Comparison of ENCODE assay signal across 3 cellular contexts in the genomic region with DNA sequence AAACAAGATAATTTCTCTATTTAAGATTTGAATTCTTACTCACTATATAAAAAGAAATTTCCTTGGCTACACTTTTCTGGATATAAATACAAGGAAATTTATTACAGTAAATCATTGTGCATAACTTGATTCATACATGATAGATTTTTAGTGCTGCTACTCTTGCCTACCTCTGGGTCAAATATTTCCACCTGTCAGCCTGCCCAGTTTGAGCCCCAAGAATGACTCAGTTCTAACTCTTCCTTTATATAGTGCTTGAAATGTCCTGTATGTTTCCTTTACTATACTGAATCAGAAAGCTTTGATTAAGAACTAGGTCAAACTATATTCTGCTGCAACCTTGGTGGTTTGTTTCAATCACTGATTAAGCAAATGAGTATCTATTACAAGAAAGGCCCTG.
"Had no signal": no experiment of that assay in that cellular context is flagged by ENCODE, and none has a peak within 500 bp of the region (broad histone marks: within the 10 kb centered on the region; RNA-seq: fewer than 3 reads in every experiment).

No MANE protein-coding gene starts in this region.

- DNase-seq: GDM1, GF-D8 had no signal

- ATAC-seq: GM12878 had no signal
